ENCODE assay signal across 31 cellular contexts in genomic region chr17:6681671-6682070, GRCh38. TPM values are rescaled to one million over a fixed set of nuclear protein-coding genes. Genes with fewer than 3 reads are reported as not detected.
"Had no signal": no experiment of that assay in that cellular context is flagged by ENCODE, and none has a peak within 500 bp of the region (broad histone marks: within the 10 kb centered on the region; RNA-seq: fewer than 3 reads in every experiment).

No MANE protein-coding gene starts in this region.

- H3K9me3 Mint-ChIP-seq: effector memory CD8-positive, alpha-beta T cell; immature natural killer cell; mesothelial cell of epicardium; naive thymus-derived CD8-positive, alpha-beta T cell; nephron progenitor cell; stimulated activated naive CD8-positive, alpha-beta T cell treated with anti-CD3 and anti-CD28 coated beads, Interleukin-15, amount 100 ng/mL, for 72 hours had no signal

- H3K27ac Mint-ChIP-seq: effector memory CD8-positive, alpha-beta T cell; immature natural killer cell; mesothelial cell of epicardium; naive thymus-derived CD8-positive, alpha-beta T cell; nephron progenitor cell; stimulated activated naive CD8-positive, alpha-beta T cell treated with anti-CD3 and anti-CD28 coated beads, Interleukin-15, amount 100 ng/mL, for 72 hours had no signal

- H3K4me3 ChIP-seq: esophagus muscularis mucosa, lung, prostate gland, right atrium auricular region, smooth muscle cell, suprapubic skin, transverse colon, upper lobe of right lung, uterus had no signal

- ATAC-seq: effector memory CD8-positive, alpha-beta T cell; left lobe of liver; naive thymus-derived CD8-positive, alpha-beta T cell; sciatic nerve; stimulated activated naive CD8-positive, alpha-beta T cell treated with anti-CD3 and anti-CD28 coated beads, Interleukin-15, amount 100 ng/mL, for 72 hours; upper lobe of right lung had no signal

- H3K4me1 Mint-ChIP-seq: mesothelial cell of epicardium had no signal

- H3K27ac ChIP-seq: esophagus muscularis mucosa, prostate gland, right atrium auricular region, suprapubic skin, transverse colon, upper lobe of right lung, uterus had no signal

- H3K9me3 ChIP-seq: esophagus muscularis mucosa, prostate gland, right atrium auricular region, suprapubic skin, transverse colon, upper lobe of right lung, uterus had no signal

- H3K36me3 ChIP-seq: esophagus muscularis mucosa, prostate gland, right atrium auricular region, suprapubic skin, transverse colon, upper lobe of right lung, uterus had no signal

- H3K27me3 ChIP-seq: right atrium auricular region had no signal

- H3K4me3 Mint-ChIP-seq: effector memory CD8-positive, alpha-beta T cell; immature natural killer cell; mesothelial cell of epicardium; naive thymus-derived CD8-positive, alpha-beta T cell; nephron progenitor cell; stimulated activated naive CD8-positive, alpha-beta T cell treated with anti-CD3 and anti-CD28 coated beads, Interleukin-15, amount 100 ng/mL, for 72 hours had no signal

- H3K4me1 ChIP-seq: esophagus muscularis mucosa, prostate gland, right atrium auricular region, suprapubic skin, transverse colon, upper lobe of right lung, uterus had no signal

- DNase-seq: cortex of kidney; effector memory CD8-positive, alpha-beta T cell; foreskin melanocyte; hypothalamus; immature natural killer cell; islet precursor cell; mesenchymal stem cell; nephron progenitor cell; nucleus accumbens; stimulated activated CD4-positive, alpha-beta T cell treated with anti-CD3 and anti-CD28 coated beads, Interleukin-12 subunit alpha, Interleukin-12 subunit beta, amount 100 ng/mL, for 4 hours; stimulated activated CD4-positive, alpha-beta T cell treated with anti-CD3 and anti-CD28 coated beads, Interleukin-1b, Interleukin-23, amount 100 ng/mL, for 48 hours; stimulated activated CD4-positive, alpha-beta T cell treated with anti-CD3 and anti-CD28 coated beads, Interleukin-4, amount 100 ng/mL, for 1 hour; stimulated activated CD8-positive, alpha-beta memory T cell treated with anti-CD3 and anti-CD28 coated beads, Interleukin-4, amount 100 ng/mL, for 48 hours; stimulated activated naive CD4-positive, alpha-beta T cell; stimulated activated naive CD8-positive, alpha-beta T cell treated with anti-CD3 and anti-CD28 coated beads, Interleukin-15, amount 100 ng/mL, for 72 hours; transverse colon; upper lobe of right lung; uterus had no signal

- H3K36me3 Mint-ChIP-seq: mesothelial cell of epicardium; naive thymus-derived CD8-positive, alpha-beta T cell had no signal

RNA-seq across cellular contexts. Expression of gene SLC13A5, which starts 31.5 kb away (rescaled TPM):
- total RNA-seq: fibroblast of lung; myocyte; naive thymus-derived CD8-positive, alpha-beta T cell; osteocyte; right atrium auricular region; transverse colon; upper lobe of right lung had no signal
- polyA plus RNA-seq: fibroblast of lung, immature natural killer cell, lung, smooth muscle cell had no signal
